2 cellular contexts compared by ENCODE assay signal in the genomic region with DNA sequence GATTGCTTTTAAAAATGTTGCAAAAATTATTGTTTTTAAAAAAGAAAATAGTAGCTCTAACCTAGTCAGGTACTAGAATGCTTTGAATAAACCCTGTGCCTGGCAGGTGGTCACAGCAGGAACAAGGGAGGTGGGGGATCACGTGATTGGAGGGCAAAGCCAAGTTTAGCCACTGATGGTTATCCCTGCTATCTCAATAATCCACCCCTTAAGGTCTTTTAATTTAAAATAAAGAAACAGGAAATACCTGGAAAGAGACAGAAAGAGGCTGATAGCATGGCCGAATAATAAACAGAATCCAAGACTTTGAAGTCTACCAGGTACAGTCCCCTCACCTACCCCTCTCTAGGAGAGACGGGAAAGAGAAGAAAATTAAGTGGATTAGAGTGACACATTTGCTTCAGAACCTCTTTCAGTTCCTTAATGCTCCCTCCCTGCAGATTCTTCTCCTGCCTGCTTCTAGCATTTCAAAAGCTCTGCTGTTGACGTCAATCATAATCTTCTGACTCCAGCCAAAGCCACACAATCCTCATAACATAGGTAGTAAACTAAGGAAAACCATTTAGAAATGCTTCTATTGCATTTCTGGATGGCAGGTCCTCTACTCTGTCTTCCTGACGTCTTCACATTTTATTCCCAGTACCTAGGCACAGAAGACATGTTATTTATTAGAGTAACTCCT.
A peak's percentile ranks its signal among the peaks of the same experiment; 100 is the strongest.
TF ChIP-seq lines count a peak whose summit lies in the region.

No MANE protein-coding gene starts in this region.

TF ChIP-seq in GM23338, 12 proteins besides CTCF, POLR2A, EP300 and RAD21 (continues in another document):
- TF ChIP-seq REST (IDR thresholded peaks at IDR 0.05; ENCODE audit: unreplicated experiment): no peak
- TF ChIP-seq JUNB (IDR thresholded peaks at IDR 0.05; ENCODE audit: unreplicated experiment): no peak
- no peak for TF ChIP-seq ZNF114 (CRISPR knock-in tag; IDR thresholded peaks at IDR 0.05)
- TF ChIP-seq ZNF331 (CRISPR knock-in tag; IDR thresholded peaks at IDR 0.05; ENCODE audit: low read depth): no peak
- no peak for TF ChIP-seq EZH2phosphoT487 (IDR thresholded peaks at IDR 0.05; ENCODE audit: unreplicated experiment)
- no peak for TF ChIP-seq STAT1 (IDR thresholded peaks at IDR 0.05; ENCODE audit: unreplicated experiment)
- TF ChIP-seq ETS1 (IDR thresholded peaks at IDR 0.05): no peak
- TF ChIP-seq ZNF462 (CRISPR knock-in tag; IDR thresholded peaks at IDR 0.05): no peak

TF ChIP-seq in K562, 482 proteins besides CTCF, POLR2A, EP300 and RAD21:
- no peak for TF ChIP-seq BRF1 (IDR thresholded peaks at IDR 0.05; ENCODE audit: borderline replicate concordance, extremely low read depth, insufficient read length)
- TF ChIP-seq, protein P1, sequence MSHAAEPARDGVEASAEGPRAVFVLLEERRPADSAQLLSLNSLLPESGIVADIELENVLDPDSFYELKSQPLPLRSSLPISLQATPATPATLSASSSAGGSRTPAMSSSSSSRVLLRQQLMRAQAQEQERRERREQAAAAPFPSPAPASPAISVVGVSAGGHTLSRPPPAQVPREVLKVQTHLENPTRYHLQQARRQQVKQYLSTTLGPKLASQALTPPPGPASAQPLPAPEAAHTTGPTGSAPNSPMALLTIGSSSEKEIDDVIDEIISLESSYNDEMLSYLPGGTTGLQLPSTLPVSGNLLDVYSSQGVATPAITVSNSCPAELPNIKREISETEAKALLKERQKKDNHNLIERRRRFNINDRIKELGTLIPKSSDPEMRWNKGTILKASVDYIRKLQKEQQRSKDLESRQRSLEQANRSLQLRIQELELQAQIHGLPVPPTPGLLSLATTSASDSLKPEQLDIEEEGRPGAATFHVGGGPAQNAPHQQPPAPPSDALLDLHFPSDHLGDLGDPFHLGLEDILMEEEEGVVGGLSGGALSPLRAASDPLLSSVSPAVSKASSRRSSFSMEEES (CRISPR knock-in tag; IDR thresholded peaks at IDR 0.05): peak; percentile 82
TF ChIP-seq in K562: peak in this region for 1.
